ENCODE assay signal across 11 cellular contexts in the genomic region with DNA sequence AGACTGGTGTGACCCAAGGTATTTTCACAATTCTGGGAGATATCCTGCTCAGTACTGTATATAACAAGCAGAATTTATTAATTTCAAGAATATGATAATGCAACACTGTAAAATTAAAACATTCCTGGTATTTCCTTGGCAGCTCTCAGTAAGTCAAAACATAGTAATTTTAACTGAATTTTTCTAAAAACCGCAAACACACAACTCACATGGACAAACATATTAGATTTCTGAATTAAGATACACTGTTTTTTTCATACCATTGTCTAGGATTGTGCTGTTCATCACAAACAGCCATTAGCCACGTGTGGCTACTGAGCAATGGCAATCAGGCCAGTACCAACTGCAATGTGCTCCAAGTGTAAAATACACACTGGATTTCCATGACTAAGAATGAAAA. TPM values are rescaled to one million over a fixed set of nuclear protein-coding genes. Genes with fewer than 3 reads are reported as not detected.
A peak's percentile ranks its signal among the peaks of the same experiment; 100 is the strongest.
DNase-seq lines count a peak whose midpoint lies in the region; ATAC-seq and TF ChIP-seq lines count a peak whose summit lies in the region.
"Had no signal": no experiment of that assay in that cellular context is flagged by ENCODE, and none has a peak within 500 bp of the region (broad histone marks: within the 10 kb centered on the region; RNA-seq: fewer than 3 reads in every experiment).

No MANE protein-coding gene starts in this region.

- peaks cover 0 to 63% (median 8%) of the 10 kb centered on the region in 11 experiments; a peak in 10 of 22 replicates for H4K20me1 ChIP-seq in BLaER1 treated with 17β-estradiol and CSF1 and Interleukin-3, amounts not matched to agents 10 nM and 100 nM

- H3K9ac ChIP-seq in BLaER1 treated with 17β-estradiol and CSF1 and Interleukin-3, amounts not matched to agents 10 nM and 100 nM: 0 out of 22 replicates have a peak overlapping the region, but pooled peaks of 1 of the 11 experiments have one; percentile 2

- 0 out of 22 replicates have a peak, but pooled peaks cover 0 to under 1% (median 0%) of the 10 kb centered on the region in 11 experiments for H3K9me3 ChIP-seq in BLaER1 treated with 17β-estradiol and CSF1 and Interleukin-3, amounts not matched to agents 10 nM and 100 nM (replicated peaks in 1 of 11)
- no peaks in the 10 kb centered on the region for H3K9me3 ChIP-seq in KOPT-K1 (ENCODE audit: insufficient read depth, low read length, poor library complexity, severe bottlenecking)
- H3K9me3 ChIP-seq in naive thymus-derived CD4-positive, alpha-beta T cell (ENCODE audit: control insufficient read depth in 2 of 3, low read length in 3 of 3): no peaks in the 10 kb centered on the region
- H3K9me3 ChIP-seq: prostate gland had no signal

- TF ChIP-seq CTCF in brain microvascular endothelial cell (IDR thresholded peaks at IDR 0.05; ENCODE audit: low read depth, low read length, missing control alignments): no peak

- DNase-seq in brain microvascular endothelial cell (no peak), Kasumi-1 (lab: John Stamatoyannopoulos, UW) (no peak), NCI-H524 (lab: John Stamatoyannopoulos, UW) (no peak)
- DNase-seq in naive thymus-derived CD4-positive, alpha-beta T cell: no peak
- DNase-seq: NCI-H187; stimulated activated CD4-positive, alpha-beta T cell treated with anti-CD3 and anti-CD28 coated beads, Interleukin-2, amount 100 ng/mL, for 48 hours had no signal

- peak overlapping the region; percentile 88 to 98 (median 94) for H3K27ac Mint-ChIP-seq in naive thymus-derived CD4-positive, alpha-beta T cell

- in situ Hi-C loops in brain microvascular endothelial cell (cut with HindIII; ENCODE audit: low pct_ligation_motif_present, low sequenced_read_pairs): no loop called here

- H3K27ac ChIP-seq in BLaER1 treated with 17β-estradiol and CSF1 and Interleukin-3, amounts not matched to agents 10 nM and 100 nM: peak overlapping the region in 7 of 11 experiments; percentile 11 to 89 (median 81); a peak in 7 of 22 replicates
- H3K27ac ChIP-seq in KOPT-K1 (ENCODE audit: low read depth, low read length, poor library complexity, severe bottlenecking) (peak overlapping the region; percentile 64), brain microvascular endothelial cell (peak overlapping the region; percentile 94)
- H3K27ac ChIP-seq in naive thymus-derived CD4-positive, alpha-beta T cell (ENCODE audit: low read depth, low read length): peak overlapping the region; percentile 76
- H3K27ac ChIP-seq: prostate gland had no signal

- peaks cover 0 to 31% (median 6%) of the 10 kb centered on the region in 11 experiments; a peak in 12 of 22 replicates for H3K36me3 ChIP-seq in BLaER1 treated with 17β-estradiol and CSF1 and Interleukin-3, amounts not matched to agents 10 nM and 100 nM
- H3K36me3 ChIP-seq in KOPT-K1 (ENCODE audit: insufficient read depth, low read length): no peaks in the 10 kb centered on the region
- H3K36me3 ChIP-seq in brain microvascular endothelial cell (replicated peaks): no peaks in the 10 kb centered on the region
- H3K36me3 ChIP-seq in naive thymus-derived CD4-positive, alpha-beta T cell (ENCODE audit: control insufficient read depth in 2 of 3, insufficient read depth in 3 of 3, low read length in 3 of 3): no peaks in the 10 kb centered on the region
- H3K36me3 ChIP-seq: prostate gland had no signal

- H3K27me3 ChIP-seq in BLaER1 treated with 17β-estradiol and CSF1 and Interleukin-3, amounts not matched to agents 10 nM and 100 nM: no peaks in the 10 kb centered on the region
- H3K27me3 ChIP-seq in brain microvascular endothelial cell (replicated peaks): no peaks in the 10 kb centered on the region
- H3K27me3 ChIP-seq in naive thymus-derived CD4-positive, alpha-beta T cell (ENCODE audit: control insufficient read depth in 2 of 2, insufficient read depth in 2 of 2, low read length in 2 of 2): no peaks in the 10 kb centered on the region

- intact Hi-C loops in naive thymus-derived CD4-positive, alpha-beta T cell (cut with micrococcal nuclease): loop anchor here in 1 of 2 donors (2.0 to 5.0 kb wide), 2 partner anchors 264 to 469 kb away; a partner anchor contains a TSS

- peaks cover 45 to 79% (median 72%) of the 10 kb centered on the region in 7 donors for H3K4me1 Mint-ChIP-seq in naive thymus-derived CD4-positive, alpha-beta T cell

- peaks cover 54 to 92% (median 71%) of the 10 kb centered on the region in 10 experiments for H3K4me1 ChIP-seq in BLaER1 treated with 17β-estradiol and CSF1 and Interleukin-3, amounts not matched to agents 10 nM and 100 nM
- peaks cover 43 to 53% of the 10 kb centered on the region in 2 donors for H3K4me1 ChIP-seq in naive thymus-derived CD4-positive, alpha-beta T cell (ENCODE audit: control insufficient read depth in 2 of 2, insufficient read depth in 2 of 2, low read length in 2 of 2)
- H3K4me1 ChIP-seq: prostate gland had no signal

- peak overlapping the region; percentile 78 to 94 (median 84) for H3K4me3 Mint-ChIP-seq in naive thymus-derived CD4-positive, alpha-beta T cell

- H3K4me2 ChIP-seq in BLaER1 treated with 17β-estradiol and CSF1 and Interleukin-3, amounts not matched to agents 10 nM and 100 nM: peak overlapping the region; percentile 43 to 97 (median 76)

- H3K4me3 ChIP-seq in BLaER1 treated with 17β-estradiol and CSF1 and Interleukin-3, amounts not matched to agents 10 nM and 100 nM: no peak overlapping the region
- no peak overlapping the region for H3K4me3 ChIP-seq in brain microvascular endothelial cell (ENCODE audit: low read depth, low read length)
- H3K4me3 ChIP-seq in naive thymus-derived CD4-positive, alpha-beta T cell (ENCODE audit: low read length): no peak overlapping the region
- H3K4me3 ChIP-seq: prostate gland had no signal

- POLR2A ChIA-PET in naive thymus-derived CD4-positive, alpha-beta T cell (lab: Charles Lee): interaction anchor here (0.6 to 8.9 kb wide), 23 partner anchors 10 to 476 kb away, joined by 3 to 151 read pairs (median 5); a partner anchor contains a TSS

- H3K9me3 Mint-ChIP-seq in naive thymus-derived CD4-positive, alpha-beta T cell: no peaks in the 10 kb centered on the region

- peaks cover 0 to 33% (median 6%) of the 10 kb centered on the region in 5 donors for H3K36me3 Mint-ChIP-seq in naive thymus-derived CD4-positive, alpha-beta T cell

- ATAC-seq in naive thymus-derived CD4-positive, alpha-beta T cell: no peak
- ATAC-seq in HG02938 (IDR thresholded peaks at IDR 0.05; ENCODE audit: unreplicated experiment): no peak
- ATAC-seq in GM21390 (IDR thresholded peaks at IDR 0.05; ENCODE audit: unreplicated experiment): no peak

- CTCF ChIA-PET in naive thymus-derived CD4-positive, alpha-beta T cell (lab: Charles Lee): interaction anchor here (0.6 to 8.7 kb wide), 15 partner anchors 11 to 263 kb away, joined by 3 to 150 read pairs (median 6); no protein-coding TSS in a partner anchor

- H3K27me3 Mint-ChIP-seq in naive thymus-derived CD4-positive, alpha-beta T cell: no peaks in the 10 kb centered on the region

RNA-seq across cellular contexts. Expression of a gene that starts 29.6 kb away (rescaled TPM):
- 100 to 1,000 TPM in 1 of 5 experiments, 10 to 100 TPM in 4; 58.8 to 133 (median 73.6) TPM for total RNA-seq in naive thymus-derived CD4-positive, alpha-beta T cell
- 10 to 100 TPM; 63.7 to 73.1 TPM for polyA plus RNA-seq in naive thymus-derived CD4-positive, alpha-beta T cell
